Comparison of ENCODE assay signal across 22 cellular contexts in the genomic region with DNA sequence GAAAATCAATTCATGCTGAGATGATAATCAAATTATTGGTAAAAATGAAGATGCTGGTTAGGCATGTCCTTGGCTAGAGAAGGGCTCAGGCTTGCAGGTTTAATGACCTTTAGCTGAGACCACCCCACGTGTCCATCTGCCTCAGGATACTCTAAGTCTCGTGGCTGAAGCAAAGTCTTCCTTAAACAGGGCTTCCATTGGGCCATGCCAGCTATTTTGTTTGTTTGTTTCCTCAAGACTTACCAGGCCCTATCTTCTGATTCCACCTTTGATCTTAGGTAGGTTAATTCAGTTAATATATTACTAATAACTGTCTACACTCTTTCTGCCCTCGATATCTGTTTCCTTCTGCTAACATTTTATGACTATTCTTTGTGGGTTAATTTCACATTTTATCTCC.
DNase-seq lines count a peak whose midpoint lies in the region; TF ChIP-seq lines count a peak whose summit lies in the region.
"Had no signal": no experiment of that assay in that cellular context is flagged by ENCODE, and none has a peak within 500 bp of the region (broad histone marks: within the 10 kb centered on the region; RNA-seq: fewer than 3 reads in every experiment).

No MANE protein-coding gene starts in this region.

- H3K27me3 Mint-ChIP-seq in T-helper 2 cell treated with Interferon-gamma antibody and Interleukin-4, amounts not matched to agents 5 μg/mL and 100 μg/mL, for 36 hours (ENCODE audit: low read depth) = no peaks in the 10 kb centered on the region
- H3K27me3 Mint-ChIP-seq: CD4-positive, alpha-beta T cell had no signal

- H3K9me3 ChIP-seq in colonic mucosa = no peaks in the 10 kb centered on the region
- no peaks in the 10 kb centered on the region for H3K9me3 ChIP-seq in mesenchymal stem cell (ENCODE audit: control insufficient read depth, low read length)
- H3K9me3 ChIP-seq: A549, BE2C, HAP-1 had no signal

- H3K79me1 ChIP-seq in mesenchymal stem cell (replicated peaks; ENCODE audit: low read length, poor library complexity, severe bottlenecking) = peaks cover 6% of the 10 kb centered on the region

- H3K9ac ChIP-seq in colonic mucosa (ENCODE audit: low read depth in 2 of 2, low read length in 2 of 2) (no peak overlapping the region), mesenchymal stem cell (ENCODE audit: low read length) (no peak overlapping the region)
- H3K9ac ChIP-seq: BLaER1 treated with 17β-estradiol and CSF1 and Interleukin-3, amounts not matched to agents 10 nM and 100 nM had no signal

- peaks cover 4% of the 10 kb centered on the region for H3K9me3 Mint-ChIP-seq in T-helper 2 cell treated with Interferon-gamma antibody and Interleukin-4, amounts not matched to agents 5 μg/mL and 100 μg/mL, for 36 hours
- H3K9me3 Mint-ChIP-seq: CD4-positive, alpha-beta T cell had no signal

- peak overlapping the region; percentile 31 to 56 for H2BK12ac ChIP-seq in mesenchymal stem cell (ENCODE audit: low read length in 2 of 2)

- H3K36me3 ChIP-seq in colonic mucosa = no peaks in the 10 kb centered on the region
- no peaks in the 10 kb centered on the region for H3K36me3 ChIP-seq in mesenchymal stem cell (ENCODE audit: control insufficient read depth in 1 of 2, insufficient read depth in 2 of 2, low read depth in 1 of 2, low read length in 2 of 2)
- H3K36me3 ChIP-seq: BE2C; BLaER1 treated with 17β-estradiol and CSF1 and Interleukin-3, amounts not matched to agents 10 nM and 100 nM; HAP-1 had no signal

- H2AK5ac ChIP-seq in mesenchymal stem cell (ENCODE audit: low read length, severe bottlenecking) = no peak overlapping the region

- intact Hi-C loops in colonic mucosa (cut with DNase I) = no loop called here
- intact Hi-C loops in cardiac septum (cut with DNase I) = no loop called here

- H3K4me1 Mint-ChIP-seq in T-helper 2 cell treated with Interferon-gamma antibody and Interleukin-4, amounts not matched to agents 5 μg/mL and 100 μg/mL, for 36 hours (ENCODE audit: low read depth) = no peaks in the 10 kb centered on the region
- H3K4me1 Mint-ChIP-seq: CD14-positive monocyte had no signal

- TF ChIP-seq CTCF in colonic mucosa (IDR thresholded peaks at IDR 0.05) = no peak

- no peak overlapping the region for H3K14ac ChIP-seq in mesenchymal stem cell (ENCODE audit: low read length in 2 of 2)

- DNase-seq in colonic mucosa (no peak), mesenchymal stem cell (no peak), renal cortical epithelial cell (ENCODE audit: low read depth) (peak; percentile 18), HPDE6-E6E7 (ENCODE audit: extremely low spot score) (no peak), cardiac septum (ENCODE audit: low spot score) (no peak)
- DNase-seq in T-helper 2 cell treated with Interferon-gamma antibody and Interleukin-4, amounts not matched to agents 5 μg/mL and 100 μg/mL, for 36 hours (ENCODE audit: low spot score) = no peak
- DNase-seq: 8988T; ACHN; AML-193; BE2C; Calu3; CD4-positive, alpha-beta T cell; COR-L47; DMS53; DMS79 treated with DMSO at 0.1 percent for 48 hours; GF-D8; GOT3; HFFc6 had no signal

- H4K8ac ChIP-seq in mesenchymal stem cell (ENCODE audit: low read length) = no peak overlapping the region

- H2AFZ ChIP-seq in mesenchymal stem cell (ENCODE audit: low read depth, low read length) = no peak overlapping the region

- H3K4ac ChIP-seq in mesenchymal stem cell (ENCODE audit: low read depth in 1 of 2, low read length in 2 of 2) = no peak overlapping the region

- no peak overlapping the region for H3K4me2 ChIP-seq in mesenchymal stem cell (ENCODE audit: low read length, poor library complexity, severe bottlenecking)
- H3K4me2 ChIP-seq: A549 had no signal

- H2BK120ac ChIP-seq in mesenchymal stem cell (ENCODE audit: low read depth, low read length) = no peak overlapping the region

- no peak overlapping the region for H2BK15ac ChIP-seq in mesenchymal stem cell (ENCODE audit: low read depth, poor library complexity, severe bottlenecking)

- H3K27me3 ChIP-seq in colonic mucosa (no peaks in the 10 kb centered on the region), mesenchymal stem cell (ENCODE audit: control insufficient read depth in 1 of 2, insufficient read depth in 1 of 2, low read length in 2 of 2) (no peaks in the 10 kb centered on the region)
- H3K27me3 ChIP-seq: BE2C had no signal

- H3K27ac Mint-ChIP-seq in T-helper 2 cell treated with Interferon-gamma antibody and Interleukin-4, amounts not matched to agents 5 μg/mL and 100 μg/mL, for 36 hours = no peak overlapping the region
- H3K27ac Mint-ChIP-seq: CD14-positive monocyte; CD4-positive, alpha-beta T cell; HFFc6 had no signal

- no peak overlapping the region for H3K4me3 Mint-ChIP-seq in T-helper 2 cell treated with Interferon-gamma antibody and Interleukin-4, amounts not matched to agents 5 μg/mL and 100 μg/mL, for 36 hours
- H3K4me3 Mint-ChIP-seq: CD14-positive monocyte; CD4-positive, alpha-beta T cell; HFFc6 had no signal

- no peak overlapping the region for H4K91ac ChIP-seq in mesenchymal stem cell (ENCODE audit: low read length)

- H3K36me3 Mint-ChIP-seq in T-helper 2 cell treated with Interferon-gamma antibody and Interleukin-4, amounts not matched to agents 5 μg/mL and 100 μg/mL, for 36 hours (ENCODE audit: low read depth) = no peaks in the 10 kb centered on the region
- H3K36me3 Mint-ChIP-seq: CD14-positive monocyte had no signal

- H3K27ac ChIP-seq in colonic mucosa (peak overlapping the region; percentile 68), mesenchymal stem cell (ENCODE audit: low read length, poor library complexity, severe bottlenecking) (no peak overlapping the region)
- H3K27ac ChIP-seq: A549; BLaER1 treated with 17β-estradiol and CSF1 and Interleukin-3, amounts not matched to agents 10 nM and 100 nM had no signal

- H3K4me3 ChIP-seq in colonic mucosa = no peak overlapping the region
- no peak overlapping the region for H3K4me3 ChIP-seq in mesenchymal stem cell (ENCODE audit: insufficient read depth in 1 of 2, low read depth in 1 of 2, low read length in 2 of 2)
- H3K4me3 ChIP-seq: A549; BLaER1 treated with 17β-estradiol and CSF1 and Interleukin-3, amounts not matched to agents 10 nM and 100 nM; HAP-1 had no signal

- H3K23ac ChIP-seq in mesenchymal stem cell (ENCODE audit: low read length in 2 of 2) = no peak overlapping the region

- H3K18ac ChIP-seq in mesenchymal stem cell (ENCODE audit: low read depth in 1 of 2, low read length in 2 of 2) = no peak overlapping the region

- H2BK5ac ChIP-seq in mesenchymal stem cell (ENCODE audit: low read depth, low read length, poor library complexity, severe bottlenecking) = no peak overlapping the region

- WGBS in mesenchymal stem cell = 97% methylated on average over 3 of the region's 3 CpGs

- peaks cover 2% of the 10 kb centered on the region for H3K4me1 ChIP-seq in colonic mucosa
- no peaks in the 10 kb centered on the region for H3K4me1 ChIP-seq in mesenchymal stem cell (ENCODE audit: control insufficient read depth, insufficient read depth, low read depth, low read length)
- H3K4me1 ChIP-seq: A549, BE2C, HAP-1 had no signal
